21 cellular contexts compared by ENCODE assay signal in genomic region chr1:179326746-179327145, GRCh38. TPM values are rescaled to one million over a fixed set of nuclear protein-coding genes. Genes with fewer than 3 reads are reported as not detected.
"Had no signal": no experiment of that assay in that cellular context is flagged by ENCODE, and none has a peak within 500 bp of the region (broad histone marks: within the 10 kb centered on the region; RNA-seq: fewer than 3 reads in every experiment).

No MANE protein-coding gene starts in this region.

- FAIRE-seq: HepG2, RCC 7860 had no signal

- DNase-seq: IMR-90, Karpas-422, KG1, MG63, NCI-H1092, NCI-H1105 treated with DMSO at 0.1 percent for 48 hours, NCI-H1436, NCI-H187, NCI-H2029, NCI-H2081 treated with DMSO at 0.1 percent for 48 hours, NCI-H2171, NCI-H226, NCI-H446, NCI-H510A, NCI-H524 treated with DMSO at 0.1 percent for 48 hours, NCI-H69, NCI-H774, RPMI8226, SHP77 had no signal

- H3K27me3 ChIP-seq: MG63 had no signal

- H3K4me3 ChIP-seq: MG63 had no signal

RNA-seq across cellular contexts. Expression of gene AXDND1, which starts 39.0 kb away (rescaled TPM):
- total RNA-seq: IMR-90 had no signal
- polyA plus RNA-seq: IMR-90 had no signal
